14 cellular contexts compared by ENCODE assay signal in genomic region chr11:64654958-64655541, GRCh38.
DNase-seq lines count a peak whose midpoint lies in the region; ATAC-seq and TF ChIP-seq lines count a peak whose summit lies in the region.
"Had no signal": no experiment of that assay in that cellular context is flagged by ENCODE, and none has a peak within 500 bp of the region (broad histone marks: within the 10 kb centered on the region; RNA-seq: fewer than 3 reads in every experiment).

No MANE protein-coding gene starts in this region.

- H3K27ac ChIP-seq in right atrium auricular region (no peak overlapping the region), RWPE1 (peak overlapping the region; percentile 70), upper lobe of right lung (no peak overlapping the region), mammary epithelial cell (ENCODE audit: insufficient read depth, low read depth, low read length) (no peak overlapping the region)

- CTCF ChIA-PET in RWPE1 (lab: Yijun Ruan, JAX) (interaction anchor here (1.4 kb wide), 1 partner anchor 206 kb away, joined by 7 read pairs; no protein-coding TSS in a partner anchor), mammary epithelial cell (lab: Charles Lee; ENCODE audit: low non-redundant PET) (no interaction called here)

- H3K9ac ChIP-seq in mammary epithelial cell (ENCODE audit: insufficient read depth, low read length): no peak overlapping the region

- WGBS in mammary epithelial cell (ENCODE audit: low coverage, missing lambda C conversion rate): 88% methylated on average over 12 of the region's 13 CpGs

- H4K20me1 ChIP-seq in mammary epithelial cell (ENCODE audit: insufficient read depth, low read length): no peaks in the 10 kb centered on the region

- POLR2A ChIA-PET in RWPE1 (lab: Yijun Ruan, JAX; ENCODE audit: low non-redundant PET): no interaction called here

- H3K4me3 ChIP-seq in right atrium auricular region (no peak overlapping the region), upper lobe of right lung (no peak overlapping the region), mammary epithelial cell (replicated peaks in 1 of 3; ENCODE audit: insufficient read depth in 1 of 3, low read depth in 2 of 3, low read length in 3 of 3) (no peak overlapping the region)
- H3K4me3 ChIP-seq: upper lobe of left lung had no signal

- ATAC-seq in Right ventricle myocardium inferior (peak; percentile 54), left cardiac atrium (peak; percentile 20 to 41), upper lobe of right lung (peak; percentile 74)
- ATAC-seq: naive thymus-derived CD8-positive, alpha-beta T cell had no signal

- DNase-seq in Right ventricle myocardium inferior (ENCODE audit: missing footprints) (no peak), right atrium auricular region (ENCODE audit: low spot score) (no peak), RWPE1 (ENCODE audit: low spot score) (no peak), left cardiac atrium (no peak), upper lobe of right lung (peak; percentile 62), glomerular visceral epithelial cell (ENCODE audit: extremely low spot score) (no peak), mammary epithelial cell (no peak)
- DNase-seq in stimulated activated CD4-positive, alpha-beta T cell treated with anti-CD3 and anti-CD28 coated beads, Interleukin-12 subunit alpha, Interleukin-12 subunit beta, amount 100 ng/mL, for 4 hours: no peak
- DNase-seq: COR-L47; erythroblast; naive thymus-derived CD8-positive, alpha-beta T cell; NCI-H510A treated with DMSO at 0.1 percent for 48 hours; retina had no signal

- H3K4me1 ChIP-seq in right atrium auricular region (peaks cover 0 to 3% of the 10 kb centered on the region in 2 donors), upper lobe of right lung (peaks cover 12% of the 10 kb centered on the region), mammary epithelial cell (ENCODE audit: insufficient read depth, low read length) (peaks cover 13% of the 10 kb centered on the region)

- no peak overlapping the region for H3K4me2 ChIP-seq in mammary epithelial cell (ENCODE audit: insufficient read depth, low read depth, low read length)

- no peak for TF ChIP-seq CTCF in right atrium auricular region (IDR thresholded peaks at IDR 0.05)
- TF ChIP-seq CTCF in RWPE1 (conservative IDR thresholded peaks at IDR 0.05; ENCODE audit: low read depth): no peak
- no peak for TF ChIP-seq CTCF in upper lobe of right lung (IDR thresholded peaks at IDR 0.05)
- TF ChIP-seq CTCF in mammary epithelial cell (conservative IDR thresholded peaks at IDR 0.05 in 1 of 2, IDR thresholded peaks at IDR 0.05 in 1 of 2; ENCODE audit: extremely low read depth in 1 of 2, insufficient read depth in 1 of 2, low read depth in 1 of 2, low read length in 2 of 2): no peak

- H3K9me3 ChIP-seq in right atrium auricular region (no peaks in the 10 kb centered on the region), upper lobe of right lung (no peaks in the 10 kb centered on the region), mammary epithelial cell (replicated peaks; ENCODE audit: insufficient read depth, low read length) (no peaks in the 10 kb centered on the region)
- H3K9me3 ChIP-seq: upper lobe of left lung had no signal

- H3K36me3 ChIP-seq in right atrium auricular region: no peaks in the 10 kb centered on the region
- no peaks in the 10 kb centered on the region for H3K36me3 ChIP-seq in upper lobe of right lung
- H3K36me3 ChIP-seq in mammary epithelial cell (ENCODE audit: insufficient read depth, low read length): no peaks in the 10 kb centered on the region
- H3K36me3 ChIP-seq: upper lobe of left lung had no signal

- intact Hi-C loops in Right ventricle myocardium inferior (cut with DNase I): no loop called here
- intact Hi-C loops in left cardiac atrium (cut with DNase I): loop anchor here in 1 of 2 donors (10.0 kb wide), 1 partner anchor 200 kb away; no protein-coding TSS in a partner anchor
- intact Hi-C loops in upper lobe of right lung (cut with DNase I): no loop called here
- intact Hi-C loops in mammary epithelial cell (cut with micrococcal nuclease): loop anchor here (5.0 kb wide), 2 partner anchors 87 to 453 kb away; partner anchors contain the start of gene RASGRP2

- dilution Hi-C loops in mammary epithelial cell (cut with HindIII; ENCODE audit: low sequenced_read_pairs): no loop called here

- in situ Hi-C loops in mammary epithelial cell (cut with MboI; ENCODE audit: low sequenced_read_pairs in 2 of 2): loop anchor here in 1 of 2 donors (10.0 kb wide), 1 partner anchor 170 kb away; no protein-coding TSS in a partner anchor

- no peak overlapping the region for H2AFZ ChIP-seq in mammary epithelial cell (ENCODE audit: low read depth, low read length)

- no peaks in the 10 kb centered on the region for H3K79me2 ChIP-seq in mammary epithelial cell (ENCODE audit: insufficient read depth, low read length)

- no peaks in the 10 kb centered on the region for H3K27me3 ChIP-seq in right atrium auricular region
- H3K27me3 ChIP-seq in upper lobe of right lung: no peaks in the 10 kb centered on the region
- H3K27me3 ChIP-seq in mammary epithelial cell (ENCODE audit: insufficient read depth, low read length): no peaks in the 10 kb centered on the region
- H3K27me3 ChIP-seq: upper lobe of left lung had no signal

- BruUV-seq in mammary epithelial cell (replicated peaks; lab: Mats Ljungman, UMichigan): no TSS peak
